ENCODE assay signal across 9 cellular contexts in genomic region chr12:68641138-68641537, GRCh38. TPM values are rescaled to one million over a fixed set of nuclear protein-coding genes. Genes with fewer than 3 reads are reported as not detected.
A peak's percentile ranks its signal among the peaks of the same experiment; 100 is the strongest.
DNase-seq lines count a peak whose midpoint lies in the region; ATAC-seq and TF ChIP-seq lines count a peak whose summit lies in the region.
"Had no signal": no experiment of that assay in that cellular context is flagged by ENCODE, and none has a peak within 500 bp of the region (broad histone marks: within the 10 kb centered on the region; RNA-seq: fewer than 3 reads in every experiment).

No MANE protein-coding gene starts in this region.

- H3K79me1 ChIP-seq in mesendoderm (ENCODE audit: low read length) = peaks cover 8% of the 10 kb centered on the region

- H3K27me3 Mint-ChIP-seq in activated B cell treated with CpG ODN at 0.5 μM for 24 hours = no peaks in the 10 kb centered on the region

- H3K36me3 ChIP-seq in osteoblast (ENCODE audit: insufficient read depth, low read length) (peaks cover 21% of the 10 kb centered on the region), mesendoderm (ENCODE audit: control insufficient read depth, insufficient read depth, low read length) (no peaks in the 10 kb centered on the region), Peyer's patch (no peaks in the 10 kb centered on the region), ovary (no peaks in the 10 kb centered on the region)

- H3K27ac ChIP-seq in osteoblast (ENCODE audit: low read depth, low read length) (peak overlapping the region; percentile 36), mesendoderm (ENCODE audit: low read depth, low read length) (no peak overlapping the region), Peyer's patch (no peak overlapping the region), ovary (no peak overlapping the region)
- H3K27ac ChIP-seq: epithelial cell of prostate had no signal

- H4K5ac ChIP-seq in mesendoderm (ENCODE audit: low read length) = no peak overlapping the region

- DNase-seq in activated B cell treated with CpG ODN at 0.5 μM for 24 hours (no peak), osteoblast (ENCODE audit: insufficient read length, low spot score, missing footprints) (no peak), mesendoderm (no peak), Peyer's patch (no peak), ovary (no peak), Ammon's horn (ENCODE audit: low spot score) (no peak)

- no peak overlapping the region for H3K18ac ChIP-seq in mesendoderm (ENCODE audit: low read length)

- H3K4me3 ChIP-seq in osteoblast (ENCODE audit: insufficient read depth, low read length) (peak overlapping the region; percentile 5), mesendoderm (ENCODE audit: low read length) (no peak overlapping the region), Peyer's patch (no peak overlapping the region), ovary (no peak overlapping the region)

- peaks cover 77% of the 10 kb centered on the region for H4K20me1 ChIP-seq in osteoblast (ENCODE audit: insufficient read depth, low read length)

- H3K9ac ChIP-seq in mesendoderm (ENCODE audit: low read length) = no peak overlapping the region

- no peak overlapping the region for H2AK5ac ChIP-seq in mesendoderm (ENCODE audit: low read length)

- H3K4ac ChIP-seq in mesendoderm (ENCODE audit: low read depth, low read length) = no peak overlapping the region

- peaks cover 77% of the 10 kb centered on the region for H3K4me1 Mint-ChIP-seq in activated B cell treated with CpG ODN at 0.5 μM for 24 hours

- H2BK15ac ChIP-seq in mesendoderm (replicated peaks; ENCODE audit: low read depth) = no peak overlapping the region

- intact Hi-C loops in activated B cell treated with CpG ODN at 0.5 μM for 24 hours (cut with micrococcal nuclease) (loop anchor here (1.0 to 2.0 kb wide), 2 partner anchors 9 to 282 kb away; no protein-coding TSS in a partner anchor), ovary (cut with DNase I) (no loop called here)

- no peak overlapping the region for H4K8ac ChIP-seq in mesendoderm (ENCODE audit: low read depth, low read length)

- peak overlapping the region; percentile 57 for H3K4me3 Mint-ChIP-seq in activated B cell treated with CpG ODN at 0.5 μM for 24 hours

- no peaks in the 10 kb centered on the region for H3K9me3 ChIP-seq in osteoblast (ENCODE audit: low read depth, low read length)
- H3K9me3 ChIP-seq in Peyer's patch = no peaks in the 10 kb centered on the region
- no peaks in the 10 kb centered on the region for H3K9me3 ChIP-seq in ovary

- TF ChIP-seq EP300 in ovary (IDR thresholded peaks at IDR 0.05) = no peak

- POLR2A ChIA-PET in activated B cell treated with CpG ODN at 0.5 μM for 24 hours (lab: Charles Lee) = interaction anchor here (1.0 kb wide), 1 partner anchor 190 kb away, joined by 3 read pairs; no protein-coding TSS in a partner anchor

- no peaks in the 10 kb centered on the region for H3K9me3 Mint-ChIP-seq in activated B cell treated with CpG ODN at 0.5 μM for 24 hours

- CTCF ChIA-PET in activated B cell treated with CpG ODN at 0.5 μM for 24 hours (lab: Charles Lee) = no interaction called here

- H3K27me3 ChIP-seq in osteoblast (ENCODE audit: insufficient read depth, low read length) (no peaks in the 10 kb centered on the region), mesendoderm (ENCODE audit: insufficient read depth, low read length, poor library complexity) (no peaks in the 10 kb centered on the region), Peyer's patch (no peaks in the 10 kb centered on the region), ovary (no peaks in the 10 kb centered on the region)

- ATAC-seq in GM18868 (IDR thresholded peaks at IDR 0.05; ENCODE audit: unreplicated experiment) = peak; percentile 84
- ATAC-seq in HG02763 (IDR thresholded peaks at IDR 0.05; ENCODE audit: unreplicated experiment) = peak; percentile 95
- peak; percentile 80 for ATAC-seq in activated B cell treated with CpG ODN at 0.5 μM for 24 hours (ENCODE audit: low read depth)

- TF ChIP-seq POLR2A in Peyer's patch (IDR thresholded peaks at IDR 0.05) (no peak), ovary (IDR thresholded peaks at IDR 0.05) (no peak)

- H3K4me2 ChIP-seq in osteoblast (ENCODE audit: insufficient read depth, low read length) (peak overlapping the region; percentile 49), mesendoderm (ENCODE audit: low read length) (no peak overlapping the region)

- no peak overlapping the region for H3K56ac ChIP-seq in mesendoderm (ENCODE audit: low read length)

- H2BK120ac ChIP-seq in mesendoderm (ENCODE audit: low read depth, low read length) = no peak overlapping the region

- TF ChIP-seq CTCF in activated B cell treated with CpG ODN at 0.5 μM for 24 hours (IDR thresholded peaks at IDR 0.05) (no peak), osteoblast (IDR thresholded peaks at IDR 0.05; ENCODE audit: extremely low read depth, low read depth, low read length) (no peak), Peyer's patch (IDR thresholded peaks at IDR 0.05) (no peak), ovary (IDR thresholded peaks at IDR 0.05) (no peak)

- peaks cover 22% of the 10 kb centered on the region for H3K4me1 ChIP-seq in osteoblast (ENCODE audit: insufficient read depth, low read length)
- H3K4me1 ChIP-seq in mesendoderm (ENCODE audit: control insufficient read depth, low read depth, low read length) = no peaks in the 10 kb centered on the region
- H3K4me1 ChIP-seq in Peyer's patch = peaks cover 0 to 19% (median 5%) of the 10 kb centered on the region in 4 donors
- H3K4me1 ChIP-seq in ovary (ENCODE audit: insufficient read depth) = peaks cover 11% of the 10 kb centered on the region

- H3K27ac Mint-ChIP-seq in activated B cell treated with CpG ODN at 0.5 μM for 24 hours = peak overlapping the region; percentile 72

- no peak overlapping the region for H3K23ac ChIP-seq in mesendoderm (ENCODE audit: low read length)

- H2AFZ ChIP-seq in osteoblast (ENCODE audit: low read length) = no peak overlapping the region

- no CpG with 5 or more reads among the region's 5 CpGs for WGBS in mesendoderm (ENCODE audit: extremely low coverage, insufficient coverage, low lambda C conversion rate)
- WGBS in ovary, 3 donors = 13 to 34% (median 20%) methylated on average over 5 of the region's 5 CpGs

- H3K36me3 Mint-ChIP-seq in activated B cell treated with CpG ODN at 0.5 μM for 24 hours (ENCODE audit: low read depth) = peaks cover 22% of the 10 kb centered on the region

- H3K79me2 ChIP-seq in osteoblast (ENCODE audit: insufficient read depth, low read length) (peaks cover 99% of the 10 kb centered on the region), mesendoderm (ENCODE audit: control insufficient read depth, insufficient read depth, low read length) (peaks cover 25% of the 10 kb centered on the region)

- H2BK5ac ChIP-seq in mesendoderm (ENCODE audit: low read length) = no peak overlapping the region

RNA-seq across cellular contexts. Expression of gene RAP1B, which starts 30.4 kb away (rescaled TPM):
- total RNA-seq in activated B cell treated with CpG ODN at 0.5 μM for 24 hours (136 and 142 TPM in 2 replicates), osteoblast (231 and 243 TPM in 2 replicates), Peyer's patch (100 to 1,000 TPM; 123 to 210 (median 140) TPM), ovary (100 to 1,000 TPM in 4 of 7 donors, 10 to 100 TPM in 3; 81.9 to 146 (median 107) TPM)
- 121 TPM for polyA plus RNA-seq in mesendoderm (2013, experiment 1 of 2)
- polyA plus RNA-seq in mesendoderm (2013, experiment 2 of 2) = 122 TPM
- 100 to 1,000 TPM in 1 of 2 donors, 10 to 100 TPM in 1; 81.8 to 195 TPM for polyA plus RNA-seq in ovary

RNA-seq across cellular contexts. Expression of gene NUP107, which starts 45.6 kb away (rescaled TPM):
- total RNA-seq in activated B cell treated with CpG ODN at 0.5 μM for 24 hours (75.0 and 90.8 TPM in 2 replicates), osteoblast (34.5 and 43.8 TPM in 2 replicates), Peyer's patch (10 to 100 TPM; 24.3 to 58.6 (median 36.1) TPM), ovary (10 to 100 TPM; 24.8 to 56.6 (median 46.9) TPM)
- polyA plus RNA-seq in mesendoderm (2013, experiment 1 of 2) = 117 TPM
- polyA plus RNA-seq in mesendoderm (2013, experiment 2 of 2) = 113 TPM
- polyA plus RNA-seq in ovary = 10 to 100 TPM; 18.4 to 27.3 TPM
